Comparison of ENCODE assay signal across 1 cellular context in genomic region chr10:8052970-8053445, GRCh38.
TF ChIP-seq lines count a peak whose summit lies in the region.

No MANE protein-coding gene starts in this region.

TF ChIP-seq in H1, 55 proteins besides CTCF, POLR2A, EP300 and RAD21 (continued from another document):
- no peak for TF ChIP-seq SP1 (IDR thresholded peaks at IDR 0.05; ENCODE audit: low read depth, low read length)
- peak; percentile 15; the same call in 1 of the 2 replicates for TF ChIP-seq SUZ12 (IDR thresholded peaks at IDR 0.05; ENCODE audit: low read length)
